ENCODE assay signal across 26 cellular contexts in genomic region chr7:141451232-141451631, GRCh38.
DNase-seq lines count a peak whose midpoint lies in the region; ATAC-seq, FAIRE-seq and TF ChIP-seq lines count a peak whose summit lies in the region.
"Had no signal": no experiment of that assay in that cellular context is flagged by ENCODE, and none has a peak within 500 bp of the region (broad histone marks: within the 10 kb centered on the region; RNA-seq: fewer than 3 reads in every experiment).

No MANE protein-coding gene starts in this region.

- TF ChIP-seq EP300 in A549 (IDR thresholded peaks at IDR 0.05) (no peak), Ishikawa (IDR thresholded peaks at IDR 0.05; ENCODE audit: borderline replicate concordance) (no peak)

- ATAC-seq in A549 = no peak
- no peak for ATAC-seq in naive thymus-derived CD4-positive, alpha-beta T cell
- ATAC-seq: GM12878 had no signal

- H3K9me3 Mint-ChIP-seq in endodermal cell = no peaks in the 10 kb centered on the region
- H3K9me3 Mint-ChIP-seq in naive thymus-derived CD4-positive, alpha-beta T cell = peaks cover 0 to 4% (median 0%) of the 10 kb centered on the region in 11 donors
- H3K9me3 Mint-ChIP-seq: CD4-positive, alpha-beta T cell; CD8-positive, alpha-beta memory T cell had no signal

- no peak for FAIRE-seq in A549 (lab: Jason Lieb, UNC)
- FAIRE-seq: A204.1, D721Med, GM12878, GM19239, H1 had no signal

- in situ Hi-C loops in GM13977 (cut with MboI; ENCODE audit: low pct_unique_long_range_greater_than_20kb, low sequenced_read_pairs, unreplicated experiment) = no loop called here
- in situ Hi-C loops in brain microvascular endothelial cell (cut with HindIII; ENCODE audit: low pct_ligation_motif_present, low sequenced_read_pairs) = no loop called here

- 36% methylated on average over 6 of the region's 6 CpGs for WGBS in A549 (ENCODE audit: missing lambda C conversion rate)
- WGBS in endodermal cell (ENCODE audit: insufficient coverage in 1 of 2, insufficient read length in 1 of 2), 2 experiments = 89 to 94% methylated on average over 6 of the region's 6 CpGs

- H3K4me1 Mint-ChIP-seq in endodermal cell = no peaks in the 10 kb centered on the region
- H3K4me1 Mint-ChIP-seq in naive thymus-derived CD4-positive, alpha-beta T cell = no peaks in the 10 kb centered on the region
- H3K4me1 Mint-ChIP-seq: CD14-positive monocyte had no signal

- no peak overlapping the region for H3K27ac Mint-ChIP-seq in endodermal cell
- H3K27ac Mint-ChIP-seq in naive thymus-derived CD4-positive, alpha-beta T cell = no peak overlapping the region
- H3K27ac Mint-ChIP-seq: CD4-positive, alpha-beta T cell; CD8-positive, alpha-beta memory T cell had no signal

- H3K27ac ChIP-seq in A549 (no peak overlapping the region), endodermal cell (ENCODE audit: low read depth, low read length) (no peak overlapping the region), brain microvascular endothelial cell (no peak overlapping the region)
- H3K27ac ChIP-seq in naive thymus-derived CD4-positive, alpha-beta T cell (ENCODE audit: low read depth, low read length) = no peak overlapping the region
- H3K27ac ChIP-seq: 22Rv1; BLaER1 treated with 17β-estradiol and CSF1 and Interleukin-3, amounts not matched to agents 10 nM and 100 nM had no signal

- no peak overlapping the region for H3K4me2 ChIP-seq in A549
- H3K4me2 ChIP-seq: BLaER1 treated with 17β-estradiol and CSF1 and Interleukin-3, amounts not matched to agents 10 nM and 100 nM had no signal

- no peaks in the 10 kb centered on the region for H3K4me1 ChIP-seq in A549
- no peaks in the 10 kb centered on the region for H3K4me1 ChIP-seq in endodermal cell (ENCODE audit: control insufficient read depth, insufficient read depth, low read length)
- no peaks in the 10 kb centered on the region for H3K4me1 ChIP-seq in naive thymus-derived CD4-positive, alpha-beta T cell (ENCODE audit: control insufficient read depth in 2 of 2, insufficient read depth in 2 of 2, low read length in 2 of 2)
- H3K4me1 ChIP-seq: BE2C; BLaER1 treated with 17β-estradiol and CSF1 and Interleukin-3, amounts not matched to agents 10 nM and 100 nM had no signal

- intact Hi-C loops in naive thymus-derived CD4-positive, alpha-beta T cell (cut with micrococcal nuclease) = no loop called here

- TF ChIP-seq RAD21 in A549 (conservative IDR thresholded peaks at IDR 0.05 in 1 of 2, IDR thresholded peaks at IDR 0.05 in 1 of 2) (no peak), Ishikawa (IDR thresholded peaks at IDR 0.05; ENCODE audit: low read depth) (no peak)

- no peaks in the 10 kb centered on the region for H3K36me3 ChIP-seq in endodermal cell (ENCODE audit: control insufficient read depth, insufficient read depth, low read length)
- H3K36me3 ChIP-seq in brain microvascular endothelial cell (replicated peaks) = no peaks in the 10 kb centered on the region
- H3K36me3 ChIP-seq in naive thymus-derived CD4-positive, alpha-beta T cell (ENCODE audit: control insufficient read depth in 2 of 3, insufficient read depth in 3 of 3, low read length in 3 of 3) = no peaks in the 10 kb centered on the region
- H3K36me3 ChIP-seq: BE2C; BLaER1 treated with 17β-estradiol and CSF1 and Interleukin-3, amounts not matched to agents 10 nM and 100 nM had no signal

- no peak overlapping the region for H3K9ac ChIP-seq in endodermal cell (ENCODE audit: extremely low read depth, low read length, poor library complexity, severe bottlenecking)
- H3K9ac ChIP-seq: BLaER1 treated with 17β-estradiol and CSF1 and Interleukin-3, amounts not matched to agents 10 nM and 100 nM had no signal

- no peak for TF ChIP-seq POLR2A in A549 (IDR thresholded peaks at IDR 0.05; ENCODE audit: low read length)

- H3K9me3 ChIP-seq in A549 (no peaks in the 10 kb centered on the region), endodermal cell (ENCODE audit: control insufficient read depth, low read length) (no peaks in the 10 kb centered on the region)
- H3K9me3 ChIP-seq in naive thymus-derived CD4-positive, alpha-beta T cell (ENCODE audit: control insufficient read depth in 2 of 3, low read length in 3 of 3) = no peaks in the 10 kb centered on the region
- H3K9me3 ChIP-seq: BE2C; BLaER1 treated with 17β-estradiol and CSF1 and Interleukin-3, amounts not matched to agents 10 nM and 100 nM had no signal

- H3K36me3 Mint-ChIP-seq in endodermal cell (ENCODE audit: low read depth) = no peaks in the 10 kb centered on the region
- no peaks in the 10 kb centered on the region for H3K36me3 Mint-ChIP-seq in naive thymus-derived CD4-positive, alpha-beta T cell
- H3K36me3 Mint-ChIP-seq: CD14-positive monocyte; CD8-positive, alpha-beta memory T cell had no signal

- CTCF ChIA-PET in A549 (lab: Yijun Ruan, JAX) = no interaction called here
- CTCF ChIA-PET in naive thymus-derived CD4-positive, alpha-beta T cell (lab: Charles Lee) = no interaction called here

- H3K4me3 Mint-ChIP-seq in endodermal cell = no peak overlapping the region
- H3K4me3 Mint-ChIP-seq in naive thymus-derived CD4-positive, alpha-beta T cell = no peak overlapping the region
- H3K4me3 Mint-ChIP-seq: CD14-positive monocyte; CD4-positive, alpha-beta T cell; CD8-positive, alpha-beta memory T cell had no signal

- no peak for DNase-seq in A549 (ENCODE audit: low read depth in 1 of 2, low spot score in 1 of 2)
- DNase-seq in endodermal cell = peak; percentile 24
- DNase-seq in renal cortical epithelial cell (ENCODE audit: low read depth) = peak; percentile 26
- no peak for DNase-seq in GM13977 (ENCODE audit: low spot score)
- no peak for DNase-seq in brain microvascular endothelial cell
- no peak for DNase-seq in naive thymus-derived CD4-positive, alpha-beta T cell
- DNase-seq: ACHN; AML-193; BE2C; CD4-positive, alpha-beta T cell; CD8-positive, alpha-beta memory T cell; DMS 273 treated with DMSO at 0.1 percent for 48 hours; DMS79; EL; GDM1; H7; HCEC 1CT had no signal

- TF ChIP-seq CTCF in A549 (IDR thresholded peaks at IDR 0.05) = no peak
- no peak for TF ChIP-seq CTCF in endodermal cell (conservative IDR thresholded peaks at IDR 0.05)
- no peak for TF ChIP-seq CTCF in GM13977 (IDR thresholded peaks at IDR 0.05; ENCODE audit: extremely low read depth, insufficient read depth, missing control alignments)
- TF ChIP-seq CTCF in brain microvascular endothelial cell (IDR thresholded peaks at IDR 0.05; ENCODE audit: low read depth, low read length, missing control alignments) = no peak

- POLR2A ChIA-PET in A549 (lab: Yijun Ruan, JAX) = no interaction called here
- POLR2A ChIA-PET in naive thymus-derived CD4-positive, alpha-beta T cell (lab: Charles Lee) = no interaction called here

- H3K4me3 ChIP-seq in A549 (no peak overlapping the region), endodermal cell (ENCODE audit: low read length) (no peak overlapping the region), brain microvascular endothelial cell (ENCODE audit: low read depth, low read length) (no peak overlapping the region)
- no peak overlapping the region for H3K4me3 ChIP-seq in naive thymus-derived CD4-positive, alpha-beta T cell (ENCODE audit: low read length)
- H3K4me3 ChIP-seq: BLaER1 treated with 17β-estradiol and CSF1 and Interleukin-3, amounts not matched to agents 10 nM and 100 nM; GM12878 had no signal

- H3K27me3 Mint-ChIP-seq in endodermal cell (ENCODE audit: insufficient read depth) = no peaks in the 10 kb centered on the region
- H3K27me3 Mint-ChIP-seq in naive thymus-derived CD4-positive, alpha-beta T cell = peaks cover 4 to 16% (median 12%) of the 10 kb centered on the region in 5 donors

- H3K27me3 ChIP-seq in endodermal cell (ENCODE audit: control insufficient read depth, insufficient read depth, low read length, poor library complexity, severe bottlenecking) (no peaks in the 10 kb centered on the region), brain microvascular endothelial cell (replicated peaks) (no peaks in the 10 kb centered on the region)
- H3K27me3 ChIP-seq in naive thymus-derived CD4-positive, alpha-beta T cell (ENCODE audit: control insufficient read depth in 2 of 2, insufficient read depth in 2 of 2, low read length in 2 of 2) = no peaks in the 10 kb centered on the region
- H3K27me3 ChIP-seq: BE2C; BLaER1 treated with 17β-estradiol and CSF1 and Interleukin-3, amounts not matched to agents 10 nM and 100 nM had no signal

TF ChIP-seq in Ishikawa, 13 proteins besides CTCF, POLR2A, EP300 and RAD21:
- TF ChIP-seq CREB1 (IDR thresholded peaks at IDR 0.05; ENCODE audit: low read depth) (no peak), REST (IDR thresholded peaks at IDR 0.05; ENCODE audit: low read depth) (peak; percentile 76)

Comparison
In these comparisons a context has a peak if more than half of its experiments do, and no peak if none do; other contexts are left out.
1. DNase-seq: peak in endodermal cell (single experiment) and renal cortical epithelial cell (single experiment); none in A549 (0 of 2), GM13977 (single experiment), brain microvascular endothelial cell (single experiment) and naive thymus-derived CD4-positive, alpha-beta T cell (0 of 9).